ENCODE assay signal across 34 cellular contexts in genomic region chrX:3215249-3215648, GRCh38.
"Had no signal": no experiment of that assay in that cellular context is flagged by ENCODE, and none has a peak within 500 bp of the region (broad histone marks: within the 10 kb centered on the region; RNA-seq: fewer than 3 reads in every experiment).

No MANE protein-coding gene starts in this region.

- H3K9me3 ChIP-seq: MG63 had no signal

- H3K4me3 ChIP-seq: MG63 had no signal

- H3K36me3 ChIP-seq: MG63 had no signal

- DNase-seq: Karpas-422, Kasumi-1, MG63, MM.1S, MV-4-11, NCI-H1048, NCI-H1092, NCI-H1092 treated with DMSO at 0.1 percent for 48 hours, NCI-H1105, NCI-H1417, NCI-H1417 treated with DMSO at 0.1 percent for 48 hours, NCI-H1436, NCI-H1436 treated with DMSO at 0.1 percent for 48 hours, NCI-H146, NCI-H1694, NCI-H1694 treated with DMSO at 0.1 percent for 48 hours, NCI-H187, NCI-H187 treated with DMSO at 0.1 percent for 48 hours, NCI-H1930, NCI-H2029, NCI-H2029 treated with DMSO at 0.1 percent for 48 hours, NCI-H2081, NCI-H2081 treated with DMSO at 0.1 percent for 48 hours, NCI-H2107, NCI-H2171, NCI-H2171 treated with DMSO at 0.1 percent for 48 hours, NCI-H2227 treated with DMSO at 0.1 percent for 48 hours, NCI-H226, NCI-H345, NCI-H446, NCI-H446 treated with DMSO at 0.1 percent for 48 hours, NCI-H510A, NCI-H510A treated with DMSO at 0.1 percent for 48 hours had no signal

- H3K27me3 ChIP-seq: MG63 had no signal

- H3K4me2 ChIP-seq: KMS-11 had no signal

- H3K9ac ChIP-seq: KMS-11 had no signal

- H3K27ac ChIP-seq: KMS-11 had no signal
